Comparison of ENCODE assay signal across 1 cellular context in genomic region chr21:44337941-44338895, GRCh38.
TF ChIP-seq lines count a peak whose summit lies in the region.

No MANE protein-coding gene starts in this region.

TF ChIP-seq in HEK293, 187 proteins besides CTCF, POLR2A, EP300 and RAD21 (continued from another document):
- TF ChIP-seq, protein P1, sequence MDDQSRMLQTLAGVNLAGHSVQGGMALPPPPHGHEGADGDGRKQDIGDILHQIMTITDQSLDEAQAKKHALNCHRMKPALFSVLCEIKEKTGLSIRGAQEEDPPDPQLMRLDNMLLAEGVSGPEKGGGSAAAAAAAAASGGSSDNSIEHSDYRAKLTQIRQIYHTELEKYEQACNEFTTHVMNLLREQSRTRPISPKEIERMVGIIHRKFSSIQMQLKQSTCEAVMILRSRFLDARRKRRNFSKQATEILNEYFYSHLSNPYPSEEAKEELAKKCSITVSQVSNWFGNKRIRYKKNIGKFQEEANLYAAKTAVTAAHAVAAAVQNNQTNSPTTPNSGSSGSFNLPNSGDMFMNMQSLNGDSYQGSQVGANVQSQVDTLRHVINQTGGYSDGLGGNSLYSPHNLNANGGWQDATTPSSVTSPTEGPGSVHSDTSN (CRISPR knock-in tag; IDR thresholded peaks at IDR 0.05) = no peak
- TF ChIP-seq ZNF169 (tag by site-specific recombination; IDR thresholded peaks at IDR 0.05) (no peak), ZFP69B (tag by site-specific recombination; IDR thresholded peaks at IDR 0.05) (peak; percentile 69), KLF10 (tag by site-specific recombination; IDR thresholded peaks at IDR 0.05) (peak; percentile 6; the same call in 1 of the 2 replicates), ZBTB20 (tag by site-specific recombination; IDR thresholded peaks at IDR 0.05) (0 out of 2 replicates have a peak, but pooled peaks have one; percentile 38), KLF8 (tag by site-specific recombination; IDR thresholded peaks at IDR 0.05) (peak; percentile 90), ZNF792 (tag by site-specific recombination; IDR thresholded peaks at IDR 0.05) (no peak), ZNF324 (tag by site-specific recombination; IDR thresholded peaks at IDR 0.05) (no peak), ZNF341 (tag by site-specific recombination; IDR thresholded peaks at IDR 0.05; ENCODE audit: low read depth) (no peak), ZBTB1 (tag by site-specific recombination; IDR thresholded peaks at IDR 0.05) (no peak), SP2 (tag by site-specific recombination; IDR thresholded peaks at IDR 0.05) (peak; percentile 54), BCL11B (tag by site-specific recombination; IDR thresholded peaks at IDR 0.05; ENCODE audit: low read depth) (no peak), KLF1 (tag by site-specific recombination; IDR thresholded peaks at IDR 0.05) (peak; percentile 85), MEIS1 (CRISPR knock-in tag; IDR thresholded peaks at IDR 0.05; ENCODE audit: borderline replicate concordance) (no peak), FEZF1 (tag by site-specific recombination; IDR thresholded peaks at IDR 0.05) (no peak), ZNF239 (tag by site-specific recombination; IDR thresholded peaks at IDR 0.05) (no peak), ZNF362 (tag by site-specific recombination; IDR thresholded peaks at IDR 0.05) (no peak), SP3 (tag by site-specific recombination; IDR thresholded peaks at IDR 0.05) (peak; percentile 46), EGR2 (tag by site-specific recombination; IDR thresholded peaks at IDR 0.05; ENCODE audit: low read depth) (peak; percentile 83), ZNF292 (tag by site-specific recombination; IDR thresholded peaks at IDR 0.05; ENCODE audit: borderline replicate concordance, low read depth) (no peak), ZNF48 (tag by site-specific recombination; IDR thresholded peaks at IDR 0.05) (no peak), ZIC2 (tag by site-specific recombination; IDR thresholded peaks at IDR 0.05) (peak; percentile 22; the same call in 1 of the 2 replicates), ZBTB17 (tag by site-specific recombination; IDR thresholded peaks at IDR 0.05) (no peak), ZNF544 (tag by site-specific recombination; IDR thresholded peaks at IDR 0.05) (no peak), SP7 (tag by site-specific recombination; IDR thresholded peaks at IDR 0.05) (peak; percentile 26; the same call in 1 of the 2 replicates), PATZ1 (tag by site-specific recombination; IDR thresholded peaks at IDR 0.05) (peak; percentile 80), IKZF3 (tag by site-specific recombination; IDR thresholded peaks at IDR 0.05) (peak; percentile 39; the same call in 1 of the 2 replicates), PRDM2 (tag by site-specific recombination; IDR thresholded peaks at IDR 0.05; ENCODE audit: borderline replicate concordance) (no peak), ZNF146 (tag by site-specific recombination; IDR thresholded peaks at IDR 0.05) (no peak), ZNF280C (tag by site-specific recombination; IDR thresholded peaks at IDR 0.05) (no peak), PRDM1 (tag by site-specific recombination; IDR thresholded peaks at IDR 0.05) (no peak), ZNF354C (tag by site-specific recombination; IDR thresholded peaks at IDR 0.05; ENCODE audit: borderline replicate concordance, low read depth) (no peak), ZNF121 (tag by site-specific recombination; IDR thresholded peaks at IDR 0.05) (no peak), GLIS1 (tag by site-specific recombination; IDR thresholded peaks at IDR 0.05) (peak; percentile 34; the same call in 1 of the 2 replicates), ZNF776 (tag by site-specific recombination; IDR thresholded peaks at IDR 0.05; ENCODE audit: borderline replicate concordance) (no peak), ZNF112 (tag by site-specific recombination; IDR thresholded peaks at IDR 0.05) (no peak), GLIS2 (tag by site-specific recombination; IDR thresholded peaks at IDR 0.05) (peak; percentile 45), ZNF654 (tag by site-specific recombination; IDR thresholded peaks at IDR 0.05; ENCODE audit: low read depth) (no peak), ZNF157 (tag by site-specific recombination; IDR thresholded peaks at IDR 0.05) (no peak)
- TF ChIP-seq, protein P2, sequence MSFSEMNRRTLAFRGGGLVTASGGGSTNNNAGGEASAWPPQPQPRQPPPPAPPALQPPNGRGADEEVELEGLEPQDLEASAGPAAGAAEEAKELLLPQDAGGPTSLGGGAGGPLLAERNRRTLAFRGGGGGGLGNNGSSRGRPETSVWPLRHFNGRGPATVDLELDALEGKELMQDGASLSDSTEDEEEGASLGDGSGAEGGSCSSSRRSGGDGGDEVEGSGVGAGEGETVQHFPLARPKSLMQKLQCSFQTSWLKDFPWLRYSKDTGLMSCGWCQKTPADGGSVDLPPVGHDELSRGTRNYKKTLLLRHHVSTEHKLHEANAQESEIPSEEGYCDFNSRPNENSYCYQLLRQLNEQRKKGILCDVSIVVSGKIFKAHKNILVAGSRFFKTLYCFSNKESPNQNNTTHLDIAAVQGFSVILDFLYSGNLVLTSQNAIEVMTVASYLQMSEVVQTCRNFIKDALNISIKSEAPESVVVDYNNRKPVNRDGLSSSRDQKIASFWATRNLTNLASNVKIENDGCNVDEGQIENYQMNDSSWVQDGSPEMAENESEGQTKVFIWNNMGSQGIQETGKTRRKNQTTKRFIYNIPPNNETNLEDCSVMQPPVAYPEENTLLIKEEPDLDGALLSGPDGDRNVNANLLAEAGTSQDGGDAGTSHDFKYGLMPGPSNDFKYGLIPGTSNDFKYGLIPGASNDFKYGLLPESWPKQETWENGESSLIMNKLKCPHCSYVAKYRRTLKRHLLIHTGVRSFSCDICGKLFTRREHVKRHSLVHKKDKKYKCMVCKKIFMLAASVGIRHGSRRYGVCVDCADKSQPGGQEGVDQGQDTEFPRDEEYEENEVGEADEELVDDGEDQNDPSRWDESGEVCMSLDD (tag by site-specific recombination; IDR thresholded peaks at IDR 0.05) = 0 out of 2 replicates have a peak, but pooled peaks have one; percentile 42
- TF ChIP-seq, protein P3, sequence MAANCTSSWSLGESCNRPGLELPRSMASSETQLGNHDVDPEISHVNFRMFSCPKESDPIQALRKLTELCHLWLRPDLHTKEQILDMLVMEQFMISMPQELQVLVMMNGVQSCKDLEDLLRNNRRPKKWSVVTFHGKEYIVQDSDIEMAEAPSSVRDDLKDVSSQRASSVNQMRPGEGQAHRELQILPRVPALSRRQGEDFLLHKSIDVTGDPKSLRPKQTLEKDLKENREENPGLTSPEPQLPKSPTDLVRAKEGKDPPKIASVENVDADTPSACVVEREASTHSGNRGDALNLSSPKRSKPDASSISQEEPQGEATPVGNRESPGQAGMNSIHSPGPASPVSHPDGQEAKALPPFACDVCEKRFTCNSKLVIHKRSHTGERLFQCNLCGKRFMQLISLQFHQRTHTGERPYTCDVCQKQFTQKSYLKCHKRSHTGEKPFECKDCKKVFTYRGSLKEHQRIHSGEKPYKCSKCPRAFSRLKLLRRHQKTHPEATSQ (tag by site-specific recombination; IDR thresholded peaks at IDR 0.05) = 0 out of 2 replicates have a peak, but pooled peaks have one; percentile 31
- TF ChIP-seq, protein P4, sequence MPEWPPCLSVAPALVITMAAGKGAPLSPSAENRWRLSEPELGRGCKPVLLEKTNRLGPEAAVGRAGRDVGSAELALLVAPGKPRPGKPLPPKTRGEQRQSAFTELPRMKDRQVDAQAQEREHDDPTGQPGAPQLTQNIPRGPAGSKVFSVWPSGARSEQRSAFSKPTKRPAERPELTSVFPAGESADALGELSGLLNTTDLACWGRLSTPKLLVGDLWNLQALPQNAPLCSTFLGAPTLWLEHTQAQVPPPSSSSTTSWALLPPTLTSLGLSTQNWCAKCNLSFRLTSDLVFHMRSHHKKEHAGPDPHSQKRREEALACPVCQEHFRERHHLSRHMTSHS (tag by site-specific recombination; IDR thresholded peaks at IDR 0.05) = no peak
